20 cellular contexts compared by ENCODE assay signal in genomic region chr5:151622367-151623097, GRCh38. TPM values are rescaled to one million over a fixed set of nuclear protein-coding genes. Genes with fewer than 3 reads are reported as not detected.
DNase-seq lines count a peak whose midpoint lies in the region; ATAC-seq and TF ChIP-seq lines count a peak whose summit lies in the region.
"Had no signal": no experiment of that assay in that cellular context is flagged by ENCODE, and none has a peak within 500 bp of the region (broad histone marks: within the 10 kb centered on the region; RNA-seq: fewer than 3 reads in every experiment).

No MANE protein-coding gene starts in this region.

- H3K9me3 ChIP-seq in mammary epithelial cell (replicated peaks; ENCODE audit: insufficient read depth, low read length) (no peaks in the 10 kb centered on the region), WERI-Rb-1 (ENCODE audit: severe bottlenecking) (no peaks in the 10 kb centered on the region)
- H3K9me3 ChIP-seq: lower lobe of right lung had no signal

- in situ Hi-C loops in mammary epithelial cell (cut with MboI; ENCODE audit: low sequenced_read_pairs in 2 of 2): no loop called here

- no peak overlapping the region for H3K4me2 ChIP-seq in mammary epithelial cell (ENCODE audit: insufficient read depth, low read depth, low read length)

- CTCF ChIA-PET in mammary epithelial cell (lab: Charles Lee; ENCODE audit: low non-redundant PET): no interaction called here

- DNase-seq in NCI-H345 (lab: John Stamatoyannopoulos, UW) (peak; percentile 4), NCI-H345 treated with DMSO at 0.1 percent for 48 hours (lab: John Stamatoyannopoulos, UW; ENCODE audit: unreplicated experiment) (no peak), NCI-H2029 treated with DMSO at 0.1 percent for 48 hours (lab: John Stamatoyannopoulos, UW) (peak; percentile 57), mammary epithelial cell (peak; percentile 44), renal cortical epithelial cell (ENCODE audit: low read depth) (peak; percentile 49), WERI-Rb-1 (no peak), T1000 (lab: John Stamatoyannopoulos, UW) (no peak)
- DNase-seq: activated B cell treated with CpG ODN at 0.5 μM for 24 hours; amniotic stem cell; Karpas-422; lower lobe of right lung; naive thymus-derived CD8-positive, alpha-beta T cell; NCI-H187 treated with DMSO at 0.1 percent for 48 hours; posterior cingulate gyrus; RPMI8226; stimulated activated CD4-positive, alpha-beta T cell treated with anti-CD3 and anti-CD28 coated beads, Interleukin-12 subunit alpha, Interleukin-12 subunit beta, amount 100 ng/mL, for 4 hours; stimulated activated naive CD4-positive, alpha-beta T cell had no signal

- H3K4me1 ChIP-seq in mammary epithelial cell (ENCODE audit: insufficient read depth, low read length): peaks cover 79% of the 10 kb centered on the region
- H3K4me1 ChIP-seq: lower lobe of right lung had no signal

- no peaks in the 10 kb centered on the region for H3K27me3 ChIP-seq in mammary epithelial cell (ENCODE audit: insufficient read depth, low read length)
- no peaks in the 10 kb centered on the region for H3K27me3 ChIP-seq in WERI-Rb-1 (ENCODE audit: insufficient read depth, low read depth, severe bottlenecking)

- peak overlapping the region; percentile 65 for H2AFZ ChIP-seq in mammary epithelial cell (ENCODE audit: low read depth, low read length)

- intact Hi-C loops in mammary epithelial cell (cut with micrococcal nuclease): no loop called here

- H3K36me3 ChIP-seq in mammary epithelial cell (ENCODE audit: insufficient read depth, low read length): no peaks in the 10 kb centered on the region
- H3K36me3 ChIP-seq in WERI-Rb-1: no peaks in the 10 kb centered on the region
- H3K36me3 ChIP-seq: lower lobe of right lung had no signal

- no TSS peak for BruUV-seq in mammary epithelial cell (replicated peaks; lab: Mats Ljungman, UMichigan)

- H3K79me2 ChIP-seq in mammary epithelial cell (ENCODE audit: insufficient read depth, low read length): no peaks in the 10 kb centered on the region

- 29% methylated on average over 11 of the region's 12 CpGs for WGBS in mammary epithelial cell (ENCODE audit: low coverage, missing lambda C conversion rate)

- dilution Hi-C loops in mammary epithelial cell (cut with HindIII; ENCODE audit: low sequenced_read_pairs): loop anchor here (25.0 kb wide), 1 partner anchor 535 kb away; the partner anchor contains the start of gene TNIP1

- no peak for ATAC-seq in HG03139 (IDR thresholded peaks at IDR 0.05; ENCODE audit: unreplicated experiment)
- ATAC-seq: lower lobe of right lung; naive thymus-derived CD8-positive, alpha-beta T cell had no signal

- TF ChIP-seq CTCF in mammary epithelial cell (conservative IDR thresholded peaks at IDR 0.05 in 1 of 2, IDR thresholded peaks at IDR 0.05 in 1 of 2; ENCODE audit: extremely low read depth in 1 of 2, insufficient read depth in 1 of 2, low read depth in 1 of 2, low read length in 2 of 2) (no peak), WERI-Rb-1 (IDR thresholded peaks at IDR 0.05; ENCODE audit: low read depth, low read length) (no peak)

- H4K20me1 ChIP-seq in mammary epithelial cell (ENCODE audit: insufficient read depth, low read length): no peaks in the 10 kb centered on the region

- H3K27ac ChIP-seq in mammary epithelial cell (ENCODE audit: insufficient read depth, low read depth, low read length) (no peak overlapping the region), WERI-Rb-1 (no peak overlapping the region)
- H3K27ac ChIP-seq: lower lobe of right lung had no signal

- H3K9ac ChIP-seq in mammary epithelial cell (ENCODE audit: insufficient read depth, low read length): no peak overlapping the region

- H3K4me3 ChIP-seq in mammary epithelial cell (replicated peaks in 1 of 3; ENCODE audit: insufficient read depth in 1 of 3, low read depth in 2 of 3, low read length in 3 of 3) (no peak overlapping the region), WERI-Rb-1 (ENCODE audit: low read depth, low read length) (no peak overlapping the region)
- H3K4me3 ChIP-seq: lower lobe of right lung had no signal

RNA-seq across cellular contexts. Expression of gene FAT2, which starts 31.4 kb away (rescaled TPM):
- 100 to 1,000 TPM; 122 to 137 TPM for total RNA-seq in mammary epithelial cell
- polyA plus RNA-seq in mammary epithelial cell: 44.8 TPM
- 239 TPM for polyA minus RNA-seq in mammary epithelial cell
- total RNA-seq in renal cortical epithelial cell: 0.17 and 0.89 TPM in 2 replicates
- total RNA-seq: activated CD8-positive, alpha-beta memory T cell treated with anti-CD3 and anti-CD28 coated beads for 36 hours; naive thymus-derived CD8-positive, alpha-beta T cell; T-helper 1 cell treated with Interleukin-12 subunit alpha and Interleukin-12 subunit beta and Interleukin-4 antibody, amounts not matched to agents 30 ng/mL and 1 ng/mL, for 36 hours had no signal

Comparison
In these comparisons a context has a peak if more than half of its experiments do, and no peak if none do; other contexts are left out.
1. DNase-seq: peak in NCI-H345 (single experiment), NCI-H2029 treated with DMSO at 0.1 percent for 48 hours (single experiment), mammary epithelial cell (single experiment) and renal cortical epithelial cell (single experiment); none in NCI-H345 treated with DMSO at 0.1 percent for 48 hours (single experiment), WERI-Rb-1 (single experiment) and T1000 (single experiment).
2. RNA of gene FAT2, which starts 31.4 kb away (total RNA-seq): 122 to 137 TPM in mammary epithelial cell; 0.17 to 0.89 TPM in renal cortical epithelial cell; every median in the first group is over 10 times any median in the second.